In the genomic region with DNA sequence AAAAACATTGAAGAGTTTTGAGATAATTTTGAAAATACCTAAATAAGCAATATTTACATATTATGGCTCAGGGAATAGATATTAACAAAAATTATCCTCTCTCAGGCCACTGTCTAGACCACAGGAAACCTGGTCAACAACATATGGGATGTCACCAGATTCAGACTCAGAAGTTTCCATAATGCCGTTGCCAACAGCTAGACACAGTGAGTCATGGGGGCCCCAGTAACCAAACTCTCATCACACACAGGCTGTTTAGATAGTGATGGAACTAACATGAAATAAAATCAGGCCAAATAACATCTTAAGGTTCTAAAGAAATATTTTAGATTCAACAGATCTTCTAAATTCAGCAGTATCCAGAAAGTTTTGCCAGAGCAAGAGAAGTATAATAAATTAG, we compare ENCODE assay signal across 12 cellular contexts.
DNase-seq lines count a peak whose midpoint lies in the region; ATAC-seq, FAIRE-seq and TF ChIP-seq lines count a peak whose summit lies in the region.
"Had no signal": no experiment of that assay in that cellular context is flagged by ENCODE, and none has a peak within 500 bp of the region (broad histone marks: within the 10 kb centered on the region; RNA-seq: fewer than 3 reads in every experiment).

No MANE protein-coding gene starts in this region.

- no peaks in the 10 kb centered on the region for H3K9me3 Mint-ChIP-seq in astrocyte (ENCODE audit: unreplicated experiment)
- H3K9me3 Mint-ChIP-seq: dendritic cell treated with granulocyte-macrophage colony-stimulating factor and Interleukin-4, amounts not matched to agents 40 ng/mL and 50 ng/mL, for 4 days had no signal

- H4K20me1 ChIP-seq in astrocyte (ENCODE audit: insufficient read depth, low read length), result no peaks in the 10 kb centered on the region

- no peaks in the 10 kb centered on the region for H3K27me3 Mint-ChIP-seq in astrocyte (ENCODE audit: low read depth, unreplicated experiment)
- H3K27me3 Mint-ChIP-seq: activated naive CD4-positive, alpha-beta T cell treated with anti-CD3 and anti-CD28 coated beads, Interleukin-2, amount 10 ng/mL, durations not matched to agents 7 days and 5 days; dendritic cell treated with granulocyte-macrophage colony-stimulating factor and Interleukin-4, amounts not matched to agents 40 ng/mL and 50 ng/mL, for 4 days had no signal

- no peak overlapping the region for H3K4me3 Mint-ChIP-seq in astrocyte (ENCODE audit: unreplicated experiment)
- H3K4me3 Mint-ChIP-seq: activated CD8-positive, alpha-beta T cell treated with anti-CD3 and anti-CD28 coated beads, Interleukin-2, amount 10 ng/mL, durations not matched to agents 7 days and 5 days; activated naive CD4-positive, alpha-beta T cell treated with anti-CD3 and anti-CD28 coated beads, Interleukin-2, amount 10 ng/mL, durations not matched to agents 7 days and 5 days; dendritic cell treated with granulocyte-macrophage colony-stimulating factor and Interleukin-4, amounts not matched to agents 40 ng/mL and 50 ng/mL, for 4 days had no signal

- peak overlapping the region; percentile 50 for H3K9ac ChIP-seq in astrocyte (ENCODE audit: low read length)

- H3K9me3 ChIP-seq in astrocyte (ENCODE audit: insufficient read depth, low read depth, low read length) (no peaks in the 10 kb centered on the region), right cardiac atrium (ENCODE audit: control insufficient read depth, low read length) (no peaks in the 10 kb centered on the region)
- H3K9me3 ChIP-seq: prostate gland had no signal

- H3K27ac Mint-ChIP-seq in astrocyte (ENCODE audit: unreplicated experiment), result peak overlapping the region; percentile 99
- H3K27ac Mint-ChIP-seq: activated CD8-positive, alpha-beta T cell treated with anti-CD3 and anti-CD28 coated beads, Interleukin-2, amount 10 ng/mL, durations not matched to agents 7 days and 5 days; activated naive CD4-positive, alpha-beta T cell treated with anti-CD3 and anti-CD28 coated beads, Interleukin-2, amount 10 ng/mL, durations not matched to agents 7 days and 5 days; dendritic cell treated with granulocyte-macrophage colony-stimulating factor and Interleukin-4, amounts not matched to agents 40 ng/mL and 50 ng/mL, for 4 days had no signal

- intact Hi-C loops in right cardiac atrium (cut with DNase I), result no loop called here

- no peak overlapping the region for H3K4me3 ChIP-seq in astrocyte (ENCODE audit: insufficient read depth, low read depth, low read length)
- H3K4me3 ChIP-seq in right cardiac atrium (ENCODE audit: low read length), result no peak overlapping the region
- H3K4me3 ChIP-seq: prostate gland had no signal

- no peak overlapping the region for H2AFZ ChIP-seq in astrocyte (ENCODE audit: low read depth, low read length)

- H3K27ac ChIP-seq in astrocyte (ENCODE audit: low read depth, low read length) (peak overlapping the region; percentile 88), right cardiac atrium (ENCODE audit: low read length) (no peak overlapping the region)
- H3K27ac ChIP-seq: prostate gland had no signal

- H3K27me3 ChIP-seq in astrocyte (ENCODE audit: insufficient read depth, low read length) (no peaks in the 10 kb centered on the region), right cardiac atrium (ENCODE audit: control insufficient read depth, insufficient read depth) (no peaks in the 10 kb centered on the region)

- H3K36me3 ChIP-seq in astrocyte (ENCODE audit: insufficient read depth, low read length), result no peaks in the 10 kb centered on the region
- H3K36me3 ChIP-seq: prostate gland had no signal

- H3K4me1 Mint-ChIP-seq in astrocyte (ENCODE audit: low read depth, unreplicated experiment), result peaks cover 26% of the 10 kb centered on the region
- H3K4me1 Mint-ChIP-seq: activated naive CD4-positive, alpha-beta T cell treated with anti-CD3 and anti-CD28 coated beads, Interleukin-2, amount 10 ng/mL, durations not matched to agents 7 days and 5 days had no signal

- peak overlapping the region; percentile 26 for H3K4me2 ChIP-seq in astrocyte (ENCODE audit: low read length)

- ATAC-seq in HG02885 (IDR thresholded peaks at IDR 0.05; ENCODE audit: poor library complexity, unreplicated experiment) (no peak), right cardiac atrium (no peak), HG03354 (IDR thresholded peaks at IDR 0.05; ENCODE audit: poor library complexity, severe bottlenecking, unreplicated experiment) (no peak)
- ATAC-seq: activated CD8-positive, alpha-beta T cell treated with anti-CD3 and anti-CD28 coated beads, Interleukin-2, amount 10 ng/mL, durations not matched to agents 7 days and 5 days had no signal

- DNase-seq in HS-27A (ENCODE audit: low read depth) (peak; percentile 81), astrocyte (ENCODE audit: low read depth) (peak; percentile 67), glomerular endothelial cell (ENCODE audit: extremely low read depth, low read depth, low spot score) (peak; percentile 68), urothelium cell line (ENCODE audit: low spot score) (peak; percentile 73), right cardiac atrium (no peak)
- DNase-seq: activated CD8-positive, alpha-beta T cell treated with anti-CD3 and anti-CD28 coated beads, Interleukin-2, amount 10 ng/mL, durations not matched to agents 7 days and 5 days; activated naive CD4-positive, alpha-beta T cell treated with anti-CD3 and anti-CD28 coated beads, Interleukin-2, amount 10 ng/mL, durations not matched to agents 7 days and 5 days; T-helper 2 cell had no signal

- FAIRE-seq in astrocyte (lab: Jason Lieb, UNC), result peak; percentile 50
- no peak for FAIRE-seq in urothelium cell line (lab: Jason Lieb, UNC)

- no peak for TF ChIP-seq CTCF in astrocyte (IDR thresholded peaks at IDR 0.05; ENCODE audit: insufficient read depth, low read depth, low read length)

- 58% methylated on average over 1 of the region's 1 CpG for WGBS in right cardiac atrium

- H3K4me1 ChIP-seq in astrocyte (ENCODE audit: insufficient read depth, low read length) (peaks cover 8% of the 10 kb centered on the region), right cardiac atrium (ENCODE audit: control insufficient read depth, insufficient read depth, low read length) (no peaks in the 10 kb centered on the region)
- H3K4me1 ChIP-seq: prostate gland had no signal

- no peaks in the 10 kb centered on the region for H3K79me2 ChIP-seq in astrocyte (ENCODE audit: insufficient read depth, low read length)

- H3K36me3 Mint-ChIP-seq in astrocyte (ENCODE audit: low read depth, unreplicated experiment), result no peaks in the 10 kb centered on the region
- H3K36me3 Mint-ChIP-seq: activated naive CD4-positive, alpha-beta T cell treated with anti-CD3 and anti-CD28 coated beads, Interleukin-2, amount 10 ng/mL, durations not matched to agents 7 days and 5 days had no signal

Comparison
In these comparisons a context has a peak if more than half of its experiments do, and no peak if none do; other contexts are left out.
1. DNase-seq: peak in HS-27A (single experiment), astrocyte (single experiment), glomerular endothelial cell (single experiment) and urothelium cell line (single experiment); none in right cardiac atrium (0 of 3).